Comparison of ENCODE assay signal across 7 cellular contexts in the genomic region with DNA sequence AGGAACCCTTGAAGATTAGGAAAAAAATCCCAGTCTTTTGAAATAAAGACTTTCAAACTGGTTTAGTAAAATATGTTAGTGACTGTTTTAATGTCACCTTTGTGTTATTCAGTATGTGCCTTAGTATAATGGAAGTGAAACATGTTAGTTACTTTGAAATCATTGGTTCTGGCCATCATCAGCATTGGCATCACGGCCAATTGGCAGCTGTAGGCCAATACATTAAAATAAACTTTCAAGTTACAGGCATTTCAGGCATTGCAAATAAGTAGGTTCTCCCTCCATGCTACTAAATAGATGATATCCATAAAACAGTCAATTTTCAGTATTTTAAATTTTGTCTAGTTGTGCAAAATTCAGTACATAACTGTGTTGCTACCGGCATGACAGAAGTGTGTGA. TPM values are rescaled to one million over a fixed set of nuclear protein-coding genes. Genes with fewer than 3 reads are reported as not detected.
DNase-seq lines count a peak whose midpoint lies in the region; ATAC-seq and TF ChIP-seq lines count a peak whose summit lies in the region.

No MANE protein-coding gene starts in this region.

- TF ChIP-seq CTCF in VCaP (conservative IDR thresholded peaks at IDR 0.05) (no peak), gastroesophageal sphincter (IDR thresholded peaks at IDR 0.05) (no peak)

- no peaks in the 10 kb centered on the region for H3K27me3 ChIP-seq in HUES6 (ENCODE audit: control insufficient read depth, insufficient read depth, low read length)
- no peaks in the 10 kb centered on the region for H3K27me3 ChIP-seq in gastroesophageal sphincter

- H3K4me3 ChIP-seq in HUES6 (ENCODE audit: low read depth, low read length) = peak overlapping the region; percentile 62
- H3K4me3 ChIP-seq in gastroesophageal sphincter = peak overlapping the region; percentile 56 to 91

- no peak for TF ChIP-seq POLR2A in gastroesophageal sphincter (IDR thresholded peaks at IDR 0.05)

- H3K27ac Mint-ChIP-seq in stimulated activated memory B cell treated with anti-CD40 and anti-IgM and Interleukin-4, amounts not matched to agents 10 μg/mL and 1 μg/mL and 100 μg/mL, for 72 hours = peak overlapping the region; percentile 92

- H3K4me1 ChIP-seq in HUES6 (ENCODE audit: control insufficient read depth, insufficient read depth, low read length) (peaks cover 25% of the 10 kb centered on the region; the same call in 1 of the 2 replicates), gastroesophageal sphincter (peaks cover 3 to 74% (median 14%) of the 10 kb centered on the region in 3 donors)

- H3K9me3 Mint-ChIP-seq in stimulated activated memory B cell treated with anti-CD40 and anti-IgM and Interleukin-4, amounts not matched to agents 10 μg/mL and 1 μg/mL and 100 μg/mL, for 72 hours = no peaks in the 10 kb centered on the region

- H3K9me3 ChIP-seq in HUES6 (ENCODE audit: control insufficient read depth, insufficient read depth, low read depth, low read length) (no peaks in the 10 kb centered on the region), gastroesophageal sphincter (no peaks in the 10 kb centered on the region)

- no peak overlapping the region for H3K9ac ChIP-seq in HUES6 (ENCODE audit: low read length)

- 16 to 32% methylated on average over 2 of the region's 2 CpGs for WGBS in gastroesophageal sphincter (ENCODE audit: low coverage in 1 of 2), 2 donors

- no peak for TF ChIP-seq EP300 in gastroesophageal sphincter (IDR thresholded peaks at IDR 0.05)

- H3K27me3 Mint-ChIP-seq in stimulated activated memory B cell treated with anti-CD40 and anti-IgM and Interleukin-4, amounts not matched to agents 10 μg/mL and 1 μg/mL and 100 μg/mL, for 72 hours = no peaks in the 10 kb centered on the region

- peak overlapping the region; percentile 90 for H3K4me3 Mint-ChIP-seq in stimulated activated memory B cell treated with anti-CD40 and anti-IgM and Interleukin-4, amounts not matched to agents 10 μg/mL and 1 μg/mL and 100 μg/mL, for 72 hours

- H3K36me3 ChIP-seq in HUES6 (ENCODE audit: control insufficient read depth, insufficient read depth, low read length) = no peaks in the 10 kb centered on the region
- H3K36me3 ChIP-seq in gastroesophageal sphincter = no peaks in the 10 kb centered on the region

- H3K27ac ChIP-seq in HUES6 (ENCODE audit: low read depth, low read length) = no peak overlapping the region
- peak overlapping the region; percentile 93 for H3K27ac ChIP-seq in VCaP
- peak overlapping the region; percentile 72 to 98 (median 98) for H3K27ac ChIP-seq in gastroesophageal sphincter

- no peak for ATAC-seq in gastroesophageal sphincter
- no peak for ATAC-seq in stimulated activated memory B cell treated with anti-CD40 and anti-IgM and Interleukin-4, amounts not matched to agents 10 μg/mL and 1 μg/mL and 100 μg/mL, for 72 hours
- no peak for ATAC-seq in GM18502 (IDR thresholded peaks at IDR 0.05; ENCODE audit: poor library complexity, unreplicated experiment)

- H3K36me3 Mint-ChIP-seq in stimulated activated memory B cell treated with anti-CD40 and anti-IgM and Interleukin-4, amounts not matched to agents 10 μg/mL and 1 μg/mL and 100 μg/mL, for 72 hours = no peaks in the 10 kb centered on the region

- DNase-seq in H4 (ENCODE audit: low spot score) (no peak), cerebellum (ENCODE audit: low spot score) (no peak)

- peaks cover 47% of the 10 kb centered on the region for H3K4me1 Mint-ChIP-seq in stimulated activated memory B cell treated with anti-CD40 and anti-IgM and Interleukin-4, amounts not matched to agents 10 μg/mL and 1 μg/mL and 100 μg/mL, for 72 hours

RNA-seq across cellular contexts. Expression of a gene that starts 4.5 kb away (rescaled TPM):
- total RNA-seq in gastroesophageal sphincter = 10 to 100 TPM; 53.2 to 65.6 (median 57.6) TPM
- 17.6 and 25.4 TPM in 2 replicates for total RNA-seq in H4 (2014; rRNA removed; shearing (Covaris generic))
- 30.2 TPM for total RNA-seq in cerebellum

RNA-seq across cellular contexts. Expression of a gene that starts 4.6 kb away (rescaled TPM):
- 10 to 100 TPM in 1 of 4 donors, 1 to 10 TPM in 2, under 1 TPM in 1; 0.49 to 10.1 (median 4.7) TPM for total RNA-seq in gastroesophageal sphincter
- total RNA-seq in H4 (2014; rRNA removed; shearing (Covaris generic)) = 0.31 and 0.89 TPM in 2 replicates
- total RNA-seq in cerebellum = 28.9 TPM
